Comparison of ENCODE assay signal across 11 cellular contexts in the genomic region with DNA sequence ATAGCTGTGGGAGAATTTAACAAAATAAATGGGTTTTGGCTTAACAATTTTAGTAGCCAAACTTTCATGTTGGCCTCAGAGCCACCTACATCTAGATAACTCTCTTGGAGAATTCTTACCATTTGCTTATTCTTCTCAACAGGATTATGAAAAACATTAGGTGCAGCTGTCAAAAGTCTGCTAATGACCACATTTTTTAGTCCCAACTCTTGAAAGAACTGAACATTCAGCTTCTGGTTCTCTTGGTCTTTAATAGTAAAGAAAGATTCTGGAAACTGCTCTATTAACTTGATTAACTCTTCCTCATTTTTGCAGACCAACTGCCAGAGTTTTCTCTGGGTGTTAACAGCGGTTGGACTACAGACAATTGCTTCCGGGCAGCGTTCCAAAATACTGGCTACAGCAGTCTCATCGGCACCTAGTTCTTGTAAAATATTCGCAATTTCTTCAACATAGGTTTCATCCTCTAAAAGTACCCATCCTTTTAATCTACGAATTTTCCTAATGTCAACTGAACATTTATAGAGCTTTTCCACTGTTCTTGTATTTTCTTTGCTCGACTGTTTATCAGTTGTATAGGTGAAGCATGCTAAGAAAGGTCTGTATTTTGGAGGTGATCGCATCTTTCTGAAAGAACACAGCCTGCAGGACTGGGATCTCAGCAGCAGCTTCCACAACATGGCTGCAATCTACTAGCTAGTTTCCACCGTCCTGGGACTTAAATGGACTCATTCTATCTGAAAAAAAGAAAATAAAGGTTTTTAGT. TPM values are rescaled to one million over a fixed set of nuclear protein-coding genes. Genes with fewer than 3 reads are reported as not detected.
DNase-seq lines count a peak whose midpoint lies in the region; ATAC-seq, FAIRE-seq and TF ChIP-seq lines count a peak whose summit lies in the region.
"Had no signal": no experiment of that assay in that cellular context is flagged by ENCODE, and none has a peak within 500 bp of the region (broad histone marks: within the 10 kb centered on the region; RNA-seq: fewer than 3 reads in every experiment).

No MANE protein-coding gene starts in this region.

- H3K27me3 ChIP-seq in Caco-2 (replicated peaks; ENCODE audit: control insufficient read depth, insufficient read depth, low read length) = no peaks in the 10 kb centered on the region
- H3K27me3 ChIP-seq in muscle layer of colon (ENCODE audit: control insufficient read depth in 1 of 2, insufficient read depth in 2 of 2, low read length in 2 of 2) = no peaks in the 10 kb centered on the region

- H3K4me3 Mint-ChIP-seq in Caco-2 (ENCODE audit: unreplicated experiment) = no peak overlapping the region
- H3K4me3 Mint-ChIP-seq: CD4-positive, CD25-positive, alpha-beta regulatory T cell had no signal

- no peak for TF ChIP-seq POLR2A in erythroblast (IDR thresholded peaks at IDR 0.05; ENCODE audit: low read length)

- TF ChIP-seq CTCF in Caco-2 (IDR thresholded peaks at IDR 0.05; ENCODE audit: insufficient read depth in 1 of 2, low read depth in 1 of 2, low read length in 1 of 2, severe bottlenecking in 1 of 2, unreplicated experiment in 1 of 2) (no peak), choroid plexus epithelial cell (conservative IDR thresholded peaks at IDR 0.05; ENCODE audit: low read depth, low read length) (no peak)

- H3K36me3 ChIP-seq in Caco-2 (ENCODE audit: control insufficient read depth, insufficient read depth, low read length) (no peaks in the 10 kb centered on the region), muscle layer of colon (ENCODE audit: insufficient read depth, low read length) (peaks cover 5% of the 10 kb centered on the region)
- H3K36me3 ChIP-seq: thoracic aorta had no signal

- H3K9me3 ChIP-seq in Caco-2 (no peaks in the 10 kb centered on the region), muscle layer of colon (ENCODE audit: low read length) (no peaks in the 10 kb centered on the region)
- H3K9me3 ChIP-seq: thoracic aorta had no signal

- DNase-seq in Caco-2 (no peak), NCI-H2171 (lab: John Stamatoyannopoulos, UW) (peak; percentile 31), choroid plexus epithelial cell (ENCODE audit: low read depth) (peak; percentile 78), urothelium cell line (ENCODE audit: low spot score) (no peak), erythroblast (lab: John Stamatoyannopoulos, UW) (no peak)
- DNase-seq: CD4-positive, CD25-positive, alpha-beta regulatory T cell; foreskin melanocyte had no signal

- no peak overlapping the region for H3K27ac Mint-ChIP-seq in Caco-2 (ENCODE audit: unreplicated experiment)

- H3K36me3 Mint-ChIP-seq in Caco-2 (ENCODE audit: insufficient read depth, unreplicated experiment) = peaks cover 12% of the 10 kb centered on the region

- H3K4me3 ChIP-seq in Caco-2 (ENCODE audit: low read depth, low read length) (no peak overlapping the region), choroid plexus epithelial cell (ENCODE audit: low read depth, low read length) (no peak overlapping the region), muscle layer of colon (ENCODE audit: low read depth in 1 of 2, low read length in 2 of 2) (no peak overlapping the region)
- H3K4me3 ChIP-seq: thoracic aorta had no signal

- H3K27ac ChIP-seq in muscle layer of colon (ENCODE audit: low read depth, low read length) = peak overlapping the region; percentile 0

- H3K9ac ChIP-seq in muscle layer of colon (ENCODE audit: low read length) = no peak overlapping the region

- peaks cover 47% of the 10 kb centered on the region for H3K4me1 ChIP-seq in Caco-2
- H3K4me1 ChIP-seq in muscle layer of colon (ENCODE audit: insufficient read depth, low read length) = peaks cover 40% of the 10 kb centered on the region

- FAIRE-seq in urothelium cell line (lab: Jason Lieb, UNC) = no peak

- intact Hi-C loops in Caco-2 (cut with micrococcal nuclease; ENCODE audit: unreplicated experiment) = no loop called here

- CTCF ChIA-PET in Caco-2 (lab: Charles Lee) = interaction anchor here (1.2 kb wide), 1 partner anchor 22 kb away, joined by 3 read pairs; a partner anchor contains a TSS

- no peaks in the 10 kb centered on the region for H3K9me3 Mint-ChIP-seq in Caco-2 (ENCODE audit: unreplicated experiment)
- H3K9me3 Mint-ChIP-seq: CD4-positive, CD25-positive, alpha-beta regulatory T cell had no signal

- TSS peak; percentile 9 for BruUV-seq in Caco-2 (replicated peaks; lab: Mats Ljungman, UMichigan)

- peaks cover 21% of the 10 kb centered on the region for H3K4me1 Mint-ChIP-seq in Caco-2 (ENCODE audit: low read depth, unreplicated experiment)

- no peaks in the 10 kb centered on the region for H3K27me3 Mint-ChIP-seq in Caco-2 (ENCODE audit: insufficient read depth, unreplicated experiment)
- H3K27me3 Mint-ChIP-seq: CD4-positive, CD25-positive, alpha-beta regulatory T cell had no signal

- POLR2A ChIA-PET in Caco-2 (lab: Charles Lee) = interaction anchor here (1.0 to 2.1 kb wide), 2 partner anchors 9 to 29 kb away, joined by 4 to 6 read pairs; a partner anchor contains a TSS

- ATAC-seq in HG02970 (IDR thresholded peaks at IDR 0.05; ENCODE audit: low FRiP score, unreplicated experiment) = no peak
- no peak for ATAC-seq in GM19328 (IDR thresholded peaks at IDR 0.05; ENCODE audit: unreplicated experiment)

RNA-seq across cellular contexts. Expression of a gene that starts 8.7 kb away (rescaled TPM):
- 9.8 and 10.1 TPM in 2 replicates for total RNA-seq in Caco-2 (2022)

RNA-seq across cellular contexts. Expression of a gene that starts 22.5 kb away (rescaled TPM):
- total RNA-seq in Caco-2 (2022) = 31.6 and 32.7 TPM in 2 replicates

Comparison
In these comparisons a context has a peak if more than half of its experiments do, and no peak if none do; other contexts are left out.
1. DNase-seq: peak in NCI-H2171 (single experiment) and choroid plexus epithelial cell (single experiment); none in Caco-2 (0 of 2), urothelium cell line (single experiment) and erythroblast (0 of 2).